13 cellular contexts compared by ENCODE assay signal in genomic region chr2:23401427-23402204, GRCh38.
"Had no signal": no experiment of that assay in that cellular context is flagged by ENCODE, and none has a peak within 500 bp of the region (broad histone marks: within the 10 kb centered on the region; RNA-seq: fewer than 3 reads in every experiment).

No MANE protein-coding gene starts in this region.

- DNase-seq: activated CD4-positive, alpha-beta T cell treated with anti-CD3 and anti-CD28 coated beads, Interleukin-2, amount 10 ng/mL, durations not matched to agents 7 days and 5 days; activated CD4-positive, CD25-positive, alpha-beta regulatory T cell; activated naive CD4-positive, alpha-beta T cell treated with Interleukin-2 at 50 U/mL for 16 hours; activated naive CD8-positive, alpha-beta T cell treated with anti-CD3 and anti-CD28 coated beads, Interleukin-2, amount 50 U/mL, for 24 hours; aorta; endodermal cell; hypothalamus; kidney glomerular epithelial cell; left ventricle myocardium superior; pancreas; SW 1271 had no signal

- ATAC-seq: activated naive CD8-positive, alpha-beta T cell treated with anti-CD3 and anti-CD28 coated beads, Interleukin-2, amount 50 U/mL, for 24 hours; left ventricle myocardium superior; sciatic nerve had no signal

- H3K9me3 Mint-ChIP-seq: activated CD4-positive, alpha-beta T cell treated with anti-CD3 and anti-CD28 coated beads, Interleukin-2, amount 10 ng/mL, durations not matched to agents 7 days and 5 days; activated naive CD8-positive, alpha-beta T cell treated with anti-CD3 and anti-CD28 coated beads, Interleukin-2, amount 50 U/mL, for 24 hours; endodermal cell had no signal

- H3K4me1 ChIP-seq: breast epithelium, pancreas had no signal

- H3K27me3 ChIP-seq: breast epithelium, pancreas had no signal

- H3K36me3 ChIP-seq: breast epithelium, pancreas had no signal

- H3K27ac Mint-ChIP-seq: activated CD4-positive, alpha-beta T cell treated with anti-CD3 and anti-CD28 coated beads, Interleukin-2, amount 10 ng/mL, durations not matched to agents 7 days and 5 days; activated naive CD8-positive, alpha-beta T cell treated with anti-CD3 and anti-CD28 coated beads, Interleukin-2, amount 50 U/mL, for 24 hours; endodermal cell had no signal

- H3K4me3 ChIP-seq: breast epithelium, pancreas had no signal

- H3K9me3 ChIP-seq: breast epithelium, pancreas had no signal

- H3K27me3 Mint-ChIP-seq: activated CD4-positive, alpha-beta T cell treated with anti-CD3 and anti-CD28 coated beads, Interleukin-2, amount 10 ng/mL, durations not matched to agents 7 days and 5 days had no signal

- H3K4me3 Mint-ChIP-seq: activated CD4-positive, alpha-beta T cell treated with anti-CD3 and anti-CD28 coated beads, Interleukin-2, amount 10 ng/mL, durations not matched to agents 7 days and 5 days; activated naive CD8-positive, alpha-beta T cell treated with anti-CD3 and anti-CD28 coated beads, Interleukin-2, amount 50 U/mL, for 24 hours; endodermal cell had no signal

- H3K27ac ChIP-seq: breast epithelium, pancreas had no signal
